Comparison of ENCODE assay signal across 29 cellular contexts in the genomic region with DNA sequence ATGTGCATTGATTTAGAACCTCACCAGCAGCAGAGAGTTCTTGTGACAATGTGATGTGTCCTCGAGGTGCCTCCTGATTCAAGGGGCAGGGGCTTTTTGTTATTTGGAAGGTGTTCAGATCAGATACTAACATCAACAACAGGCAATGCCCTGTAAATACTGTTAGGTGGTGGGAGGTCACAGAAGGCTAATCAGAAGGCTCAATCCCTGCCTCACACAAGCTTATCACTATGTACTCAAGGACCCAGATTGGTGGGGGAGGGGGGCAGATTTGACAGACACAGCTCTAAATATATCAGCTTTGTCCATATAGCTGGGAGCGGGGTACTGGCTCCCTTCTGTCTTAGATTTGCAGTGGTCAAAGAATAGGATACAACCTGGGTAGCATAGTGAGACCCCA. TPM values are rescaled to one million over a fixed set of nuclear protein-coding genes. Genes with fewer than 3 reads are reported as not detected.
"Had no signal": no experiment of that assay in that cellular context is flagged by ENCODE, and none has a peak within 500 bp of the region (broad histone marks: within the 10 kb centered on the region; RNA-seq: fewer than 3 reads in every experiment).

No MANE protein-coding gene starts in this region.

- H3K27ac Mint-ChIP-seq: naive thymus-derived CD8-positive, alpha-beta T cell; nephron; stimulated activated naive B cell treated with anti-CD40 and anti-IgM and Interleukin-4, amounts not matched to agents 10 μg/mL and 1 μg/mL and 100 μg/mL, for 72 hours had no signal

- H3K4me3 ChIP-seq: left lung, lower lobe of right lung, pancreas, prostate gland, skin epidermis, stomach, testis, thyroid gland, transverse colon, upper lobe of left lung, vagina had no signal

- H3K4me3 Mint-ChIP-seq: neural crest cell; stimulated activated naive B cell treated with anti-CD40 and anti-IgM and Interleukin-4, amounts not matched to agents 10 μg/mL and 1 μg/mL and 100 μg/mL, for 72 hours had no signal

- H3K27ac ChIP-seq: left lung, lower lobe of right lung, pancreas, prostate gland, skin epidermis, stomach, testis, thyroid gland, transverse colon, upper lobe of left lung, vagina had no signal

- H3K27me3 ChIP-seq: pancreas, testis, thyroid gland, vagina had no signal

- DNase-seq: kidney; left colon; left lung; lower lobe of right lung; mammary epithelial cell; mesenchymal stem cell; naive thymus-derived CD8-positive, alpha-beta T cell; nucleus accumbens; pancreas; posterior cingulate gyrus; retina; right cardiac atrium; stimulated activated CD4-positive, alpha-beta T cell treated with anti-CD3 and anti-CD28 coated beads, Interleukin-12 subunit alpha, Interleukin-12 subunit beta, amount 100 ng/mL, for 4 hours; stimulated activated CD4-positive, alpha-beta T cell treated with anti-CD3 and anti-CD28 coated beads, Interleukin-15, amount 100 ng/mL, for 24 hours; stimulated activated CD4-positive, alpha-beta T cell treated with anti-CD3 and anti-CD28 coated beads, Interleukin-2, amount 100 ng/mL, for 24 hours; stimulated activated CD4-positive, alpha-beta T cell treated with anti-CD3 and anti-CD28 coated beads, Interleukin-4, amount 100 ng/mL, for 1 hour; stimulated activated naive B cell treated with anti-CD40 and anti-IgM and Interleukin-4, amounts not matched to agents 10 μg/mL and 1 μg/mL and 100 μg/mL, for 72 hours; stimulated activated naive CD8-positive, alpha-beta T cell treated with anti-CD3 and anti-CD28 coated beads, Interleukin-15, Interleukin-2, amounts not matched to agents 100 U/mL and 50 U/mL, for 24 hours; stomach; testis; thyroid gland; transverse colon; upper lobe of left lung had no signal

- H3K4me1 ChIP-seq: prostate gland had no signal

- H3K9me3 ChIP-seq: left lung, lower lobe of right lung, pancreas, prostate gland, stomach, testis, thyroid gland, transverse colon, upper lobe of left lung, vagina had no signal

- H3K9me3 Mint-ChIP-seq: naive thymus-derived CD8-positive, alpha-beta T cell; nephron; neural crest cell; stimulated activated naive B cell treated with anti-CD40 and anti-IgM and Interleukin-4, amounts not matched to agents 10 μg/mL and 1 μg/mL and 100 μg/mL, for 72 hours had no signal

- H3K36me3 ChIP-seq: left lung, lower lobe of right lung, pancreas, prostate gland, stomach, thyroid gland, transverse colon, upper lobe of left lung, vagina had no signal

- H3K36me3 Mint-ChIP-seq: naive thymus-derived CD8-positive, alpha-beta T cell; stimulated activated naive B cell treated with anti-CD40 and anti-IgM and Interleukin-4, amounts not matched to agents 10 μg/mL and 1 μg/mL and 100 μg/mL, for 72 hours had no signal

- FAIRE-seq: kidney, pancreas had no signal

RNA-seq across cellular contexts. Expression of gene FRMPD1, which starts 2.6 kb away (rescaled TPM):
- total RNA-seq: left lung; naive thymus-derived CD8-positive, alpha-beta T cell; osteoblast had no signal
- polyA plus RNA-seq: naive thymus-derived CD8-positive, alpha-beta T cell had no signal
